Comparison of ENCODE assay signal across 11 cellular contexts in the genomic region with DNA sequence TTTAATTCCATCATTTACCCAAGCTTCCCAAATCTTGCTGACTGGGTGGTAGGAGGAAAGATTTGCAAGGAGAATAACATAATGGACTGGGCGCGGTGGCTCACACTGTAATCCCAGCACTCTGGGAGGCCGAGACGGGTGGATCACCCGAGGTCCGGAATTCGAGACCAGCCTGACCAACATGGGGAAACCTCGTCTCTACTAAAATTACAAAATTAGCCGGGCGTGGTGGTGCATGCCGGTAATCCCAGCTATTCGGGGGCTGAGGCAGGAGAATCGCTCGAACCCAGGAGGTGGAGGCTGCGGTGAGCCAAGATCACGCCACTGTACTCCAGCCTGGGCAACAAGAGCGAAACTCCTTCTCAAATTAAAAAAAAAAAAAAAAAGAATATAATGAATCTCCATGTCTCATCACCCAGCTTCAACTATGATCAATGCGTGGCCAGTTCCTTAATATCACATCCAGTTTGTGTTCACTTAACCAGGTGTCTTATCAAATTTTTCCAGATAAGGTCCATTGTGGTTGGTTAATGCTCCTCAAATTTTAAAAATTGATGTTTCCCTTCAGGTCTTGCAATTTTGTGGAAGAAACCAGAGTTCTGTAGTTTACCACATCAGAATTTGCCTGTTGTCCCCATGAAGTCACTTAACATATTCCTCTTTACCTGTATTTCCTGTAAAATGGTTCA. TPM values are rescaled to one million over a fixed set of nuclear protein-coding genes. Genes with fewer than 3 reads are reported as not detected.
DNase-seq lines count a peak whose midpoint lies in the region; ATAC-seq, FAIRE-seq and TF ChIP-seq lines count a peak whose summit lies in the region.
"Had no signal": no experiment of that assay in that cellular context is flagged by ENCODE, and none has a peak within 500 bp of the region (broad histone marks: within the 10 kb centered on the region; RNA-seq: fewer than 3 reads in every experiment).

No MANE protein-coding gene starts in this region.

- no peak for TF ChIP-seq POLR2A in GM12891 (IDR thresholded peaks at IDR 0.05; ENCODE audit: low read depth, low read length)

- peaks cover 15% of the 10 kb centered on the region for H3K4me1 Mint-ChIP-seq in Caco-2 (ENCODE audit: low read depth, unreplicated experiment)
- peaks cover 43% of the 10 kb centered on the region for H3K4me1 Mint-ChIP-seq in chondrocyte (ENCODE audit: low read depth)

- no peak for ATAC-seq in esophagus mucosa

- CTCF ChIA-PET in Caco-2 (lab: Charles Lee): no interaction called here

- peak overlapping the region; percentile 96 for H3K27ac Mint-ChIP-seq in Caco-2 (ENCODE audit: unreplicated experiment)
- peak overlapping the region; percentile 99 for H3K27ac Mint-ChIP-seq in chondrocyte (ENCODE audit: unreplicated experiment)

- H3F3A ChIP-seq in MM.1S (ENCODE audit: insufficient read depth, low read length): no peaks in the 10 kb centered on the region

- H3K9me3 ChIP-seq in Caco-2 (no peaks in the 10 kb centered on the region), MM.1S (replicated peaks; ENCODE audit: insufficient read depth, low read length) (no peaks in the 10 kb centered on the region), osteoblast (ENCODE audit: low read depth, low read length) (no peaks in the 10 kb centered on the region)

- intact Hi-C loops in Caco-2 (cut with micrococcal nuclease; ENCODE audit: unreplicated experiment): loop anchor here (1.0 kb wide), 1 partner anchor 10 kb away; a partner anchor contains a TSS

- peak overlapping the region; percentile 78; the same call in 1 of the 2 replicates for H3K9ac ChIP-seq in MM.1S (ENCODE audit: low read length)

- H3K27ac ChIP-seq in MM.1S (ENCODE audit: low read length) (no peak overlapping the region), osteoblast (ENCODE audit: low read depth, low read length) (peak overlapping the region; percentile 82)

- H3K4me1 ChIP-seq in Caco-2 (0 out of 2 replicates have a peak, but pooled peaks cover 8% of the 10 kb centered on the region), MM.1S (ENCODE audit: low read length) (peaks cover 10% of the 10 kb centered on the region), osteoblast (ENCODE audit: insufficient read depth, low read length) (peaks cover 27% of the 10 kb centered on the region)

- H4K20me1 ChIP-seq in MM.1S (ENCODE audit: insufficient read depth, low read length): no peaks in the 10 kb centered on the region
- H4K20me1 ChIP-seq in osteoblast (ENCODE audit: insufficient read depth, low read length): peaks cover 51% of the 10 kb centered on the region

- DNase-seq in Caco-2 (no peak), MM.1S (no peak), chondrocyte (ENCODE audit: low spot score) (peak; percentile 59), osteoblast (ENCODE audit: insufficient read length, low spot score, missing footprints) (no peak), H4 (ENCODE audit: low spot score) (no peak), GM12891 (ENCODE audit: insufficient read length, low spot score) (no peak)
- no peak for DNase-seq in stimulated activated CD4-positive, alpha-beta T cell treated with anti-CD3 and anti-CD28 coated beads, Interleukin-2, amount 100 ng/mL, for 24 hours
- DNase-seq: H7 had no signal

- H3K27me3 Mint-ChIP-seq in Caco-2 (ENCODE audit: insufficient read depth, unreplicated experiment) (no peaks in the 10 kb centered on the region), chondrocyte (ENCODE audit: low read depth) (no peaks in the 10 kb centered on the region)

- no peak for TF ChIP-seq CTCF in Caco-2 (IDR thresholded peaks at IDR 0.05; ENCODE audit: insufficient read depth in 1 of 2, low read depth in 1 of 2, low read length in 1 of 2, severe bottlenecking in 1 of 2, unreplicated experiment in 1 of 2)
- TF ChIP-seq CTCF in MM.1S (IDR thresholded peaks at IDR 0.05; ENCODE audit: low read length): no peak
- no peak for TF ChIP-seq CTCF in chondrocyte (IDR thresholded peaks at IDR 0.05)
- no peak for TF ChIP-seq CTCF in osteoblast (IDR thresholded peaks at IDR 0.05; ENCODE audit: extremely low read depth, low read depth, low read length)

- H3K4me3 Mint-ChIP-seq in Caco-2 (ENCODE audit: unreplicated experiment) (peak overlapping the region; percentile 86), chondrocyte (ENCODE audit: unreplicated experiment) (peak overlapping the region; percentile 95)

- no peaks in the 10 kb centered on the region for H3K9me2 ChIP-seq in MM.1S (replicated peaks; ENCODE audit: insufficient read depth, low read length)

- H3K9me3 Mint-ChIP-seq in Caco-2 (ENCODE audit: unreplicated experiment) (no peaks in the 10 kb centered on the region), chondrocyte (ENCODE audit: low read depth) (no peaks in the 10 kb centered on the region)

- no peak for FAIRE-seq in GM12891 (lab: Jason Lieb, UNC)

- H3K36me3 Mint-ChIP-seq in Caco-2 (ENCODE audit: insufficient read depth, unreplicated experiment) (peaks cover 79% of the 10 kb centered on the region), chondrocyte (ENCODE audit: low read depth) (peaks cover 49% of the 10 kb centered on the region)

- peak overlapping the region; percentile 80 for H3K4me2 ChIP-seq in MM.1S (ENCODE audit: low read depth, low read length)
- peak overlapping the region; percentile 73 for H3K4me2 ChIP-seq in osteoblast (ENCODE audit: insufficient read depth, low read length)

- H3K79me2 ChIP-seq in MM.1S (ENCODE audit: low read length): peaks cover 37% of the 10 kb centered on the region
- peaks cover 72% of the 10 kb centered on the region for H3K79me2 ChIP-seq in osteoblast (ENCODE audit: insufficient read depth, low read length)

- 0 out of 2 replicates have a peak overlapping the region, but pooled peaks have one; percentile 42 for H3K4me3 ChIP-seq in Caco-2 (ENCODE audit: low read depth, low read length)
- peak overlapping the region; percentile 99 for H3K4me3 ChIP-seq in MM.1S (ENCODE audit: low read length)
- H3K4me3 ChIP-seq in osteoblast (ENCODE audit: insufficient read depth, low read length): no peak overlapping the region

- H3K36me3 ChIP-seq in Caco-2 (ENCODE audit: control insufficient read depth, insufficient read depth, low read length): peaks cover 5% of the 10 kb centered on the region
- H3K36me3 ChIP-seq in MM.1S (replicated peaks; ENCODE audit: insufficient read depth, low read length): peaks cover 6% of the 10 kb centered on the region; the same call in 1 of the 2 replicates
- peaks cover 83% of the 10 kb centered on the region for H3K36me3 ChIP-seq in osteoblast (ENCODE audit: insufficient read depth, low read length)

- BruUV-seq in Caco-2 (replicated peaks; lab: Mats Ljungman, UMichigan): no TSS peak

- H3K27me3 ChIP-seq in Caco-2 (replicated peaks; ENCODE audit: control insufficient read depth, insufficient read depth, low read length): no peaks in the 10 kb centered on the region
- H3K27me3 ChIP-seq in MM.1S (replicated peaks; ENCODE audit: insufficient read depth, low read length): no peaks in the 10 kb centered on the region
- H3K27me3 ChIP-seq in osteoblast (ENCODE audit: insufficient read depth, low read length): no peaks in the 10 kb centered on the region

- H2AFZ ChIP-seq in MM.1S (ENCODE audit: low read length) (peak overlapping the region; percentile 54), osteoblast (ENCODE audit: low read length) (no peak overlapping the region)

- POLR2A ChIA-PET in Caco-2 (lab: Charles Lee): no interaction called here

TF ChIP-seq in GM12891, 5 proteins besides CTCF, POLR2A, EP300 and RAD21:
- TF ChIP-seq TAF1 (IDR thresholded peaks at IDR 0.05; ENCODE audit: low read depth, low read length) (no peak), POU2F2 (IDR thresholded peaks at IDR 0.05; ENCODE audit: low read depth, low read length) (no peak)

RNA-seq across cellular contexts. Expression of a gene that starts 1.3 kb away (rescaled TPM):
- 68.8 and 69.8 TPM in 2 replicates for total RNA-seq in Caco-2 (2022)
- total RNA-seq in chondrocyte: 52.8 to 68.9 TPM (median 53.8 TPM) in 3 replicates
- total RNA-seq in osteoblast: 44.8 and 46.7 TPM in 2 replicates
- 18.5 and 36.8 TPM in 2 replicates for total RNA-seq in H4 (2014; rRNA removed; shearing (Covaris generic))
- total RNA-seq in esophagus mucosa: 45.3 TPM
- polyA plus RNA-seq in GM12891 (2012; ENCODE audit: low read depth, missing spikeins): 29.8 TPM

RNA-seq across cellular contexts. Expression of a gene that starts 10.0 kb away (rescaled TPM):
- total RNA-seq in Caco-2 (2022) (202 and 214 TPM in 2 replicates), chondrocyte (455 to 492 TPM (median 488 TPM) in 3 replicates), osteoblast (375 and 427 TPM in 2 replicates), esophagus mucosa (235 TPM)
- 766 and 810 TPM in 2 replicates for total RNA-seq in H4 (2014; rRNA removed; shearing (Covaris generic))
- 183 TPM for polyA plus RNA-seq in GM12891 (2012; ENCODE audit: low read depth, missing spikeins)

RNA-seq across cellular contexts. Expression of a gene that starts 29.5 kb away (rescaled TPM):
- total RNA-seq in Caco-2 (2022) (83.9 and 86.7 TPM in 2 replicates), chondrocyte (88.1 to 113 TPM (median 102 TPM) in 3 replicates), osteoblast (51.6 and 60.4 TPM in 2 replicates), esophagus mucosa (29.2 TPM)
- 15.8 and 17.6 TPM in 2 replicates for total RNA-seq in H4 (2014; rRNA removed; shearing (Covaris generic))
- 21.4 TPM for polyA plus RNA-seq in GM12891 (2012; ENCODE audit: low read depth, missing spikeins)

RNA-seq across cellular contexts. Expression of a gene that starts 44.7 kb away (rescaled TPM):
- total RNA-seq in Caco-2 (2022) (0.79 and 1.6 TPM in 2 replicates), chondrocyte (0.25 TPM in 1 of 3 replicates, not detected in the others), osteoblast (not detected in 2 replicates), esophagus mucosa (not detected)
- not detected in 2 replicates for total RNA-seq in H4 (2014; rRNA removed; shearing (Covaris generic))
- polyA plus RNA-seq in GM12891 (2012; ENCODE audit: low read depth, missing spikeins): 0.08 TPM
- total RNA-seq: H7, kidney epithelial cell, SK-MEL-5 had no signal

RNA-seq across cellular contexts. Expression of a gene that starts 49.5 kb away (rescaled TPM):
- total RNA-seq in Caco-2 (2022) (43.8 and 52.9 TPM in 2 replicates), chondrocyte (24.0 to 31.8 TPM (median 26.1 TPM) in 3 replicates), osteoblast (19.4 and 22.1 TPM in 2 replicates), esophagus mucosa (21.8 TPM)
- 60.7 and 70.1 TPM in 2 replicates for total RNA-seq in H4 (2014; rRNA removed; shearing (Covaris generic))
- 33.8 TPM for polyA plus RNA-seq in GM12891 (2012; ENCODE audit: low read depth, missing spikeins)
